ENCODE assay signal across 20 cellular contexts in genomic region chr20:33301192-33301930, GRCh38. TPM values are rescaled to one million over a fixed set of nuclear protein-coding genes. Genes with fewer than 3 reads are reported as not detected.
DNase-seq lines count a peak whose midpoint lies in the region; ATAC-seq and TF ChIP-seq lines count a peak whose summit lies in the region.
"Had no signal": no experiment of that assay in that cellular context is flagged by ENCODE, and none has a peak within 500 bp of the region (broad histone marks: within the 10 kb centered on the region; RNA-seq: fewer than 3 reads in every experiment).

No MANE protein-coding gene starts in this region.

- H3K9me2 ChIP-seq in OCI-LY7 (ENCODE audit: insufficient read depth, low read length), result no peaks in the 10 kb centered on the region

- POLR2A ChIA-PET in OCI-LY7 (lab: Charles Lee), result no interaction called here

- no peak overlapping the region for H3K9ac ChIP-seq in colonic mucosa (ENCODE audit: low read depth in 2 of 2, low read length in 2 of 2)

- H3K27ac ChIP-seq in OCI-LY7 (ENCODE audit: low read depth, low read length, poor library complexity, severe bottlenecking) (no peak overlapping the region), colonic mucosa (no peak overlapping the region)
- H3K27ac ChIP-seq: ascending aorta, left lung, ovary, right lobe of liver had no signal

- no peaks in the 10 kb centered on the region for H3K4me1 ChIP-seq in OCI-LY7 (ENCODE audit: insufficient read depth, low read length, poor library complexity, severe bottlenecking)
- no peaks in the 10 kb centered on the region for H3K4me1 ChIP-seq in colonic mucosa
- H3K4me1 ChIP-seq: ascending aorta had no signal

- H3K36me3 ChIP-seq in OCI-LY7 (ENCODE audit: insufficient read depth, low read length), result no peaks in the 10 kb centered on the region
- no peaks in the 10 kb centered on the region for H3K36me3 ChIP-seq in colonic mucosa
- H3K36me3 ChIP-seq: ascending aorta, left lung, ovary, right lobe of liver had no signal

- no peak overlapping the region for H2AFZ ChIP-seq in OCI-LY7 (ENCODE audit: low read length)

- no peaks in the 10 kb centered on the region for H3K27me3 ChIP-seq in colonic mucosa
- H3K27me3 ChIP-seq: ascending aorta, ovary, right lobe of liver had no signal

- ATAC-seq in GM21737 (IDR thresholded peaks at IDR 0.05; ENCODE audit: unreplicated experiment), result no peak
- ATAC-seq: left lung, right lobe of liver had no signal

- H3K79me2 ChIP-seq in OCI-LY7 (ENCODE audit: insufficient read depth, low read depth, low read length), result no peaks in the 10 kb centered on the region

- no peak for TF ChIP-seq CTCF in OCI-LY7 (conservative IDR thresholded peaks at IDR 0.05; ENCODE audit: low read length)
- no peak for TF ChIP-seq CTCF in fibroblast of pulmonary artery (IDR thresholded peaks at IDR 0.05; ENCODE audit: low read length, missing control alignments)
- no peak for TF ChIP-seq CTCF in colonic mucosa (IDR thresholded peaks at IDR 0.05)

- H3K9me3 ChIP-seq in OCI-LY7 (ENCODE audit: low read length), result no peaks in the 10 kb centered on the region
- H3K9me3 ChIP-seq in colonic mucosa, result no peaks in the 10 kb centered on the region
- H3K9me3 ChIP-seq: ascending aorta, left lung, ovary, right lobe of liver had no signal

- intact Hi-C loops in OCI-LY7 (cut with micrococcal nuclease; ENCODE audit: unreplicated experiment), result no loop called here
- intact Hi-C loops in colonic mucosa (cut with DNase I), result loop anchor here (5.0 kb wide), 1 partner anchor 514 kb away; no protein-coding TSS in a partner anchor

- peak; percentile 72 for DNase-seq in AG08395 (ENCODE audit: low spot score)
- DNase-seq in GM03348 (ENCODE audit: low spot score), result peak; percentile 55
- peak; percentile 19 for DNase-seq in OCI-LY7 (ENCODE audit: low spot score)
- peak; percentile 6 for DNase-seq in fibroblast of pulmonary artery (ENCODE audit: low read depth)
- no peak for DNase-seq in colonic mucosa
- no peak for DNase-seq in HPDE6-E6E7 (ENCODE audit: extremely low spot score)
- DNase-seq in stimulated activated CD4-positive, alpha-beta T cell treated with anti-CD3 and anti-CD28 coated beads, Interleukin-2, amount 100 ng/mL, for 24 hours, result no peak
- DNase-seq: cortex of kidney; left lung; NCI-H2029 treated with DMSO at 0.1 percent for 48 hours; NCI-H524; OCI-M1; ovary; right lobe of liver; stimulated activated CD4-positive, alpha-beta T cell treated with anti-CD3 and anti-CD28 coated beads, Interleukin-1b, Interleukin-23, amount 100 ng/mL, for 48 hours; T1000 had no signal

- no peak overlapping the region for H3K4me2 ChIP-seq in OCI-LY7 (ENCODE audit: low read length)

- CTCF ChIA-PET in OCI-LY7 (lab: Charles Lee; ENCODE audit: unreplicated experiment), result no interaction called here

- H4K20me1 ChIP-seq in OCI-LY7 (ENCODE audit: insufficient read depth, low read length), result no peaks in the 10 kb centered on the region

- H3K4me3 ChIP-seq in OCI-LY7 (ENCODE audit: low read depth, low read length, poor library complexity, severe bottlenecking) (no peak overlapping the region), fibroblast of pulmonary artery (replicated peaks; ENCODE audit: low read depth, low read length) (no peak overlapping the region), colonic mucosa (no peak overlapping the region)
- H3K4me3 ChIP-seq: ascending aorta, left lung, ovary, right lobe of liver had no signal

- BruUV-seq in OCI-LY7 (replicated peaks; lab: Mats Ljungman, UMichigan), result no TSS peak

RNA-seq across cellular contexts. Expression of gene BPIFB1, which starts 18.3 kb away (rescaled TPM):
- not detected in 2 replicates for total RNA-seq in OCI-LY7 (2014; rRNA removed; shearing (Covaris generic))
- not detected in 2 replicates for total RNA-seq in OCI-LY7 (2022)
- total RNA-seq in colonic mucosa, result under 1 TPM in 1 of 2 donors, not detected in 1; 0.20 TPM
- total RNA-seq: ascending aorta, endothelial cell of umbilical vein, frontal cortex, right lobe of liver had no signal

Comparison
In these comparisons a context has a peak if more than half of its experiments do, and no peak if none do; other contexts are left out.
1. DNase-seq: peak in AG08395 (single experiment), GM03348 (single experiment), OCI-LY7 (single experiment) and fibroblast of pulmonary artery (single experiment); none in colonic mucosa (single experiment), HPDE6-E6E7 (single experiment) and stimulated activated CD4-positive, alpha-beta T cell treated with anti-CD3 and anti-CD28 coated beads, Interleukin-2, amount 100 ng/mL, for 24 hours (0 of 2).